Comparison of ENCODE assay signal across 12 cellular contexts in genomic region chr2:27809761-27810241, GRCh38. TPM values are rescaled to one million over a fixed set of nuclear protein-coding genes. Genes with fewer than 3 reads are reported as not detected.
A peak's percentile ranks its signal among the peaks of the same experiment; 100 is the strongest.
DNase-seq lines count a peak whose midpoint lies in the region; ATAC-seq and TF ChIP-seq lines count a peak whose summit lies in the region.
"Had no signal": no experiment of that assay in that cellular context is flagged by ENCODE, and none has a peak within 500 bp of the region (broad histone marks: within the 10 kb centered on the region; RNA-seq: fewer than 3 reads in every experiment).

No MANE protein-coding gene starts in this region.

- H3K27me3 Mint-ChIP-seq in activated CD8-positive, alpha-beta T cell treated with anti-CD3 and anti-CD28 coated beads for 36 hours, result no peaks in the 10 kb centered on the region
- peaks cover 1% of the 10 kb centered on the region for H3K27me3 Mint-ChIP-seq in activated CD8-positive, alpha-beta T cell treated with anti-CD3 and anti-CD28 coated beads, Interleukin-2, amount 10 ng/mL, durations not matched to agents 7 days and 5 days (ENCODE audit: low read depth)

- CTCF ChIA-PET in activated CD8-positive, alpha-beta T cell treated with anti-CD3 and anti-CD28 coated beads for 36 hours (lab: Charles Lee), result no interaction called here
- CTCF ChIA-PET in activated CD8-positive, alpha-beta T cell treated with anti-CD3 and anti-CD28 coated beads, Interleukin-2, amount 10 ng/mL, durations not matched to agents 7 days and 5 days (lab: Charles Lee), result interaction anchor here (0.9 kb wide), 2 partner anchors 66 to 126 kb away, joined by 3 to 4 read pairs; no protein-coding TSS in a partner anchor

- H3K4me1 Mint-ChIP-seq in activated CD8-positive, alpha-beta T cell treated with anti-CD3 and anti-CD28 coated beads for 36 hours (ENCODE audit: low read depth), result peaks cover 4% of the 10 kb centered on the region
- H3K4me1 Mint-ChIP-seq in activated CD8-positive, alpha-beta T cell treated with anti-CD3 and anti-CD28 coated beads, Interleukin-2, amount 10 ng/mL, durations not matched to agents 7 days and 5 days (ENCODE audit: low read depth), result peaks cover 6% of the 10 kb centered on the region
- H3K4me1 Mint-ChIP-seq: memory B cell had no signal

- ATAC-seq in activated CD8-positive, alpha-beta T cell treated with anti-CD3 and anti-CD28 coated beads for 36 hours, result peak; percentile 51
- no peak for ATAC-seq in activated CD8-positive, alpha-beta T cell treated with anti-CD3 and anti-CD28 coated beads, Interleukin-2, amount 10 ng/mL, durations not matched to agents 7 days and 5 days

- POLR2A ChIA-PET in activated CD8-positive, alpha-beta T cell treated with anti-CD3 and anti-CD28 coated beads for 36 hours (lab: Charles Lee), result interaction anchor here (0.7 to 1.3 kb wide), 2 partner anchors 12 to 115 kb away, joined by 3 read pairs; no protein-coding TSS in a partner anchor
- POLR2A ChIA-PET in activated CD8-positive, alpha-beta T cell treated with anti-CD3 and anti-CD28 coated beads, Interleukin-2, amount 10 ng/mL, durations not matched to agents 7 days and 5 days (lab: Charles Lee), result no interaction called here

- no peaks in the 10 kb centered on the region for H3K9me3 Mint-ChIP-seq in activated CD8-positive, alpha-beta T cell treated with anti-CD3 and anti-CD28 coated beads for 36 hours
- H3K9me3 Mint-ChIP-seq in activated CD8-positive, alpha-beta T cell treated with anti-CD3 and anti-CD28 coated beads, Interleukin-2, amount 10 ng/mL, durations not matched to agents 7 days and 5 days (ENCODE audit: insufficient read depth), result no peaks in the 10 kb centered on the region
- H3K9me3 Mint-ChIP-seq: memory B cell had no signal

- intact Hi-C loops in activated CD8-positive, alpha-beta T cell treated with anti-CD3 and anti-CD28 coated beads for 36 hours (cut with micrococcal nuclease), result no loop called here

- no peak overlapping the region for H3K27ac Mint-ChIP-seq in activated CD8-positive, alpha-beta T cell treated with anti-CD3 and anti-CD28 coated beads for 36 hours
- H3K27ac Mint-ChIP-seq in activated CD8-positive, alpha-beta T cell treated with anti-CD3 and anti-CD28 coated beads, Interleukin-2, amount 10 ng/mL, durations not matched to agents 7 days and 5 days, result no peak overlapping the region
- H3K27ac Mint-ChIP-seq: memory B cell had no signal

- no peak overlapping the region for H3K4me3 Mint-ChIP-seq in activated CD8-positive, alpha-beta T cell treated with anti-CD3 and anti-CD28 coated beads for 36 hours
- no peak overlapping the region for H3K4me3 Mint-ChIP-seq in activated CD8-positive, alpha-beta T cell treated with anti-CD3 and anti-CD28 coated beads, Interleukin-2, amount 10 ng/mL, durations not matched to agents 7 days and 5 days
- H3K4me3 Mint-ChIP-seq: memory B cell had no signal

- H3K4me3 ChIP-seq in fibroblast of mammary gland (ENCODE audit: control insufficient read depth, low read depth, low read length), result no peak overlapping the region
- H3K4me3 ChIP-seq: tibial nerve had no signal

- DNase-seq in activated CD8-positive, alpha-beta T cell treated with anti-CD3 and anti-CD28 coated beads for 36 hours, result no peak
- DNase-seq in activated CD8-positive, alpha-beta T cell treated with anti-CD3 and anti-CD28 coated beads, Interleukin-2, amount 10 ng/mL, durations not matched to agents 7 days and 5 days, result no peak
- DNase-seq in SIG-M5 (lab: John Stamatoyannopoulos, UW), result peak; percentile 90
- DNase-seq in fibroblast of mammary gland (ENCODE audit: low read depth), result peak; percentile 95
- peak; percentile 57 for DNase-seq in superior temporal gyrus (ENCODE audit: extremely low spot score)
- DNase-seq in islet precursor cell, result no peak
- DNase-seq in effector CD4-positive, alpha-beta T cell, result no peak
- no peak for DNase-seq in activated CD8-positive, alpha-beta memory T cell treated with anti-CD3 and anti-CD28 coated beads for 24 hours
- DNase-seq: NCI-H1105 treated with DMSO at 0.1 percent for 48 hours; stimulated activated CD4-positive, alpha-beta T cell treated with anti-CD3 and anti-CD28 coated beads, Interleukin-1b, Interleukin-23, amount 100 ng/mL, for 48 hours had no signal

- TF ChIP-seq CTCF in activated CD8-positive, alpha-beta T cell treated with anti-CD3 and anti-CD28 coated beads for 36 hours (IDR thresholded peaks at IDR 0.05), result no peak
- TF ChIP-seq CTCF in fibroblast of mammary gland (conservative IDR thresholded peaks at IDR 0.05; ENCODE audit: control insufficient read depth, insufficient read depth, low read depth, low read length), result no peak

- no peaks in the 10 kb centered on the region for H3K36me3 Mint-ChIP-seq in activated CD8-positive, alpha-beta T cell treated with anti-CD3 and anti-CD28 coated beads for 36 hours (ENCODE audit: low read depth)
- no peaks in the 10 kb centered on the region for H3K36me3 Mint-ChIP-seq in activated CD8-positive, alpha-beta T cell treated with anti-CD3 and anti-CD28 coated beads, Interleukin-2, amount 10 ng/mL, durations not matched to agents 7 days and 5 days (ENCODE audit: low read depth)
- H3K36me3 Mint-ChIP-seq: memory B cell had no signal

RNA-seq across cellular contexts. Expression of gene MRPL33, which starts 38.3 kb away (rescaled TPM):
- 10 to 100 TPM; 54.6 to 59.2 TPM for total RNA-seq in activated CD8-positive, alpha-beta T cell treated with anti-CD3 and anti-CD28 coated beads for 36 hours
- 10 to 100 TPM; 47.9 to 57.8 TPM for total RNA-seq in activated CD8-positive, alpha-beta T cell treated with anti-CD3 and anti-CD28 coated beads, Interleukin-2, amount 10 ng/mL, durations not matched to agents 7 days and 5 days

Comparison
In these comparisons a context has a peak if more than half of its experiments do, and no peak if none do; other contexts are left out.
1. DNase-seq: peak in SIG-M5 (single experiment), fibroblast of mammary gland (single experiment) and superior temporal gyrus (single experiment); none in activated CD8-positive, alpha-beta T cell treated with anti-CD3 and anti-CD28 coated beads for 36 hours (single experiment), activated CD8-positive, alpha-beta T cell treated with anti-CD3 and anti-CD28 coated beads, Interleukin-2, amount 10 ng/mL, durations not matched to agents 7 days and 5 days (single experiment), islet precursor cell (single experiment), effector CD4-positive, alpha-beta T cell (single experiment) and activated CD8-positive, alpha-beta memory T cell treated with anti-CD3 and anti-CD28 coated beads for 24 hours (single experiment).